ENCODE assay signal across 8 cellular contexts in genomic region chr16:89442588-89442987, GRCh38.
A peak's percentile ranks its signal among the peaks of the same experiment; 100 is the strongest.
DNase-seq lines count a peak whose midpoint lies in the region; ATAC-seq and TF ChIP-seq lines count a peak whose summit lies in the region.

No MANE protein-coding gene starts in this region.

- H3K4me3 Mint-ChIP-seq in activated naive CD8-positive, alpha-beta T cell treated with anti-CD3 and anti-CD28 coated beads, Interleukin-2, amount 50 U/mL, for 24 hours: peak overlapping the region; percentile 37
- peak overlapping the region; percentile 15 to 65 for H3K4me3 Mint-ChIP-seq in stimulated activated naive B cell treated with anti-CD40 and anti-IgM and Interleukin-4, amounts not matched to agents 10 μg/mL and 1 μg/mL and 100 μg/mL, for 72 hours

- no peaks in the 10 kb centered on the region for H3K27me3 Mint-ChIP-seq in activated naive CD8-positive, alpha-beta T cell treated with anti-CD3 and anti-CD28 coated beads, Interleukin-2, amount 50 U/mL, for 24 hours
- H3K27me3 Mint-ChIP-seq in stimulated activated naive B cell treated with anti-CD40 and anti-IgM and Interleukin-4, amounts not matched to agents 10 μg/mL and 1 μg/mL and 100 μg/mL, for 72 hours: no peaks in the 10 kb centered on the region

- no peak overlapping the region for H3K4me3 ChIP-seq in HEK293 (ENCODE audit: low read depth, low read length)

- no peak for ATAC-seq in activated naive CD8-positive, alpha-beta T cell treated with anti-CD3 and anti-CD28 coated beads, Interleukin-2, amount 50 U/mL, for 24 hours
- no peak for ATAC-seq in stimulated activated naive B cell treated with anti-CD40 and anti-IgM and Interleukin-4, amounts not matched to agents 10 μg/mL and 1 μg/mL and 100 μg/mL, for 72 hours (replicated peaks)
- ATAC-seq in HG02763 (IDR thresholded peaks at IDR 0.05; ENCODE audit: unreplicated experiment): no peak
- no peak for ATAC-seq in HG03432 (IDR thresholded peaks at IDR 0.05; ENCODE audit: unreplicated experiment)

- TF ChIP-seq CTCF in HEK293 (tag by site-specific recombination; IDR thresholded peaks at IDR 0.05): no peak

- CTCF ChIA-PET in HEK293 (lab: Yijun Ruan, JAX): interaction anchor here (0.7 to 1.1 kb wide), 2 partner anchors 46 to 115 kb away, joined by 4 read pairs; no protein-coding TSS in a partner anchor

- H3K4me1 Mint-ChIP-seq in activated naive CD8-positive, alpha-beta T cell treated with anti-CD3 and anti-CD28 coated beads, Interleukin-2, amount 50 U/mL, for 24 hours: peaks cover 97% of the 10 kb centered on the region
- peaks cover 64 to 96% of the 10 kb centered on the region in 2 donors for H3K4me1 Mint-ChIP-seq in stimulated activated naive B cell treated with anti-CD40 and anti-IgM and Interleukin-4, amounts not matched to agents 10 μg/mL and 1 μg/mL and 100 μg/mL, for 72 hours

- H3K9me3 ChIP-seq in HEK293 (ENCODE audit: control insufficient read depth, insufficient read depth, low read depth, low read length): no peaks in the 10 kb centered on the region

- peaks cover 38% of the 10 kb centered on the region for H3K4me1 ChIP-seq in HEK293 (ENCODE audit: control insufficient read depth, insufficient read depth, low read length)

- DNase-seq in activated naive CD8-positive, alpha-beta T cell treated with anti-CD3 and anti-CD28 coated beads, Interleukin-2, amount 50 U/mL, for 24 hours: peak; percentile 36
- DNase-seq in kidney glomerular epithelial cell (lab: John Stamatoyannopoulos, UW) (peak; percentile 32), DMS79 treated with DMSO at 0.1 percent for 48 hours (lab: John Stamatoyannopoulos, UW) (no peak)
- DNase-seq in stimulated activated naive B cell treated with anti-CD40 and anti-IgM and Interleukin-4, amounts not matched to agents 10 μg/mL and 1 μg/mL and 100 μg/mL, for 72 hours: no peak
- DNase-seq in effector CD4-positive, alpha-beta T cell: no peak

- POLR2A ChIA-PET in HEK293 (lab: Yijun Ruan, JAX): interaction anchor here (1.2 to 1.6 kb wide), 2 partner anchors 46 to 73 kb away, joined by 3 to 5 read pairs; no protein-coding TSS in a partner anchor

- H3K36me3 Mint-ChIP-seq in activated naive CD8-positive, alpha-beta T cell treated with anti-CD3 and anti-CD28 coated beads, Interleukin-2, amount 50 U/mL, for 24 hours (ENCODE audit: low read depth): peaks cover 19% of the 10 kb centered on the region
- peaks cover 27 to 36% of the 10 kb centered on the region in 2 donors for H3K36me3 Mint-ChIP-seq in stimulated activated naive B cell treated with anti-CD40 and anti-IgM and Interleukin-4, amounts not matched to agents 10 μg/mL and 1 μg/mL and 100 μg/mL, for 72 hours

- peak overlapping the region; percentile 53 for H3K27ac Mint-ChIP-seq in activated naive CD8-positive, alpha-beta T cell treated with anti-CD3 and anti-CD28 coated beads, Interleukin-2, amount 50 U/mL, for 24 hours
- peak overlapping the region; percentile 4 for H3K27ac Mint-ChIP-seq in stimulated activated naive B cell treated with anti-CD40 and anti-IgM and Interleukin-4, amounts not matched to agents 10 μg/mL and 1 μg/mL and 100 μg/mL, for 72 hours

- H3K27ac ChIP-seq in HEK293 (ENCODE audit: extremely low read depth, low read depth, low read length): peak overlapping the region; percentile 60

- no peaks in the 10 kb centered on the region for H3K9me3 Mint-ChIP-seq in activated naive CD8-positive, alpha-beta T cell treated with anti-CD3 and anti-CD28 coated beads, Interleukin-2, amount 50 U/mL, for 24 hours
- no peaks in the 10 kb centered on the region for H3K9me3 Mint-ChIP-seq in stimulated activated naive B cell treated with anti-CD40 and anti-IgM and Interleukin-4, amounts not matched to agents 10 μg/mL and 1 μg/mL and 100 μg/mL, for 72 hours

- no peaks in the 10 kb centered on the region; a peak in 1 of 3 replicates for H3K36me3 ChIP-seq in HEK293 (ENCODE audit: control insufficient read depth in 2 of 2, insufficient read depth in 1 of 2, low read length in 2 of 2)

TF ChIP-seq in HEK293, 187 proteins besides CTCF, POLR2A, EP300 and RAD21:
- no peak for TF ChIP-seq ZNF394 (tag by site-specific recombination; IDR thresholded peaks at IDR 0.05; ENCODE audit: borderline replicate concordance)
- peak; percentile 79 for TF ChIP-seq ZIC2 (tag by site-specific recombination; IDR thresholded peaks at IDR 0.05)
- TF ChIP-seq KLF7 (tag by site-specific recombination; IDR thresholded peaks at IDR 0.05; ENCODE audit: borderline replicate concordance): no peak
- TF ChIP-seq, protein P1, sequence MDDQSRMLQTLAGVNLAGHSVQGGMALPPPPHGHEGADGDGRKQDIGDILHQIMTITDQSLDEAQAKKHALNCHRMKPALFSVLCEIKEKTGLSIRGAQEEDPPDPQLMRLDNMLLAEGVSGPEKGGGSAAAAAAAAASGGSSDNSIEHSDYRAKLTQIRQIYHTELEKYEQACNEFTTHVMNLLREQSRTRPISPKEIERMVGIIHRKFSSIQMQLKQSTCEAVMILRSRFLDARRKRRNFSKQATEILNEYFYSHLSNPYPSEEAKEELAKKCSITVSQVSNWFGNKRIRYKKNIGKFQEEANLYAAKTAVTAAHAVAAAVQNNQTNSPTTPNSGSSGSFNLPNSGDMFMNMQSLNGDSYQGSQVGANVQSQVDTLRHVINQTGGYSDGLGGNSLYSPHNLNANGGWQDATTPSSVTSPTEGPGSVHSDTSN (CRISPR knock-in tag; IDR thresholded peaks at IDR 0.05): no peak
- TF ChIP-seq BCL11B (tag by site-specific recombination; IDR thresholded peaks at IDR 0.05; ENCODE audit: low read depth): no peak
- TF ChIP-seq ZSCAN30 (tag by site-specific recombination; IDR thresholded peaks at IDR 0.05): no peak
- TF ChIP-seq ZNF544 (tag by site-specific recombination; IDR thresholded peaks at IDR 0.05): no peak
- TF ChIP-seq ZBTB21 (tag by site-specific recombination; IDR thresholded peaks at IDR 0.05): no peak
- no peak for TF ChIP-seq KLF16 (tag by site-specific recombination; IDR thresholded peaks at IDR 0.05)
- TF ChIP-seq, protein P2, sequence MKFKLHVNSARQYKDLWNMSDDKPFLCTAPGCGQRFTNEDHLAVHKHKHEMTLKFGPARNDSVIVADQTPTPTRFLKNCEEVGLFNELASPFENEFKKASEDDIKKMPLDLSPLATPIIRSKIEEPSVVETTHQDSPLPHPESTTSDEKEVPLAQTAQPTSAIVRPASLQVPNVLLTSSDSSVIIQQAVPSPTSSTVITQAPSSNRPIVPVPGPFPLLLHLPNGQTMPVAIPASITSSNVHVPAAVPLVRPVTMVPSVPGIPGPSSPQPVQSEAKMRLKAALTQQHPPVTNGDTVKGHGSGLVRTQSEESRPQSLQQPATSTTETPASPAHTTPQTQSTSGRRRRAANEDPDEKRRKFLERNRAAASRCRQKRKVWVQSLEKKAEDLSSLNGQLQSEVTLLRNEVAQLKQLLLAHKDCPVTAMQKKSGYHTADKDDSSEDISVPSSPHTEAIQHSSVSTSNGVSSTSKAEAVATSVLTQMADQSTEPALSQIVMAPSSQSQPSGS (tag by site-specific recombination; IDR thresholded peaks at IDR 0.05; ENCODE audit: low read depth): no peak
- TF ChIP-seq ZFHX2 (tag by site-specific recombination; conservative IDR thresholded peaks at IDR 0.05): peak; percentile 49
- TF ChIP-seq GLIS1 (tag by site-specific recombination; IDR thresholded peaks at IDR 0.05): peak; percentile 23; the same call in 1 of the 2 replicates
- TF ChIP-seq ZNF37A (tag by site-specific recombination; IDR thresholded peaks at IDR 0.05): no peak
- TF ChIP-seq ZNF341 (tag by site-specific recombination; IDR thresholded peaks at IDR 0.05; ENCODE audit: low read depth): no peak
- TF ChIP-seq, protein P3, sequence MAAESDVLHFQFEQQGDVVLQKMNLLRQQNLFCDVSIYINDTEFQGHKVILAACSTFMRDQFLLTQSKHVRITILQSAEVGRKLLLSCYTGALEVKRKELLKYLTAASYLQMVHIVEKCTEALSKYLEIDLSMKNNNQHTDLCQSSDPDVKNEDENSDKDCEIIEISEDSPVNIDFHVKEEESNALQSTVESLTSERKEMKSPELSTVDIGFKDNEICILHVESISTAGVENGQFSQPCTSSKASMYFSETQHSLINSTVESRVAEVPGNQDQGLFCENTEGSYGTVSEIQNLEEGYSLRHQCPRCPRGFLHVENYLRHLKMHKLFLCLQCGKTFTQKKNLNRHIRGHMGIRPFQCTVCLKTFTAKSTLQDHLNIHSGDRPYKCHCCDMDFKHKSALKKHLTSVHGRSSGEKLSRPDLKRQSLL (tag by site-specific recombination; IDR thresholded peaks at IDR 0.05): no peak
- no peak for TF ChIP-seq ZNF140 (tag by site-specific recombination; IDR thresholded peaks at IDR 0.05)
- TF ChIP-seq ZNF792 (tag by site-specific recombination; IDR thresholded peaks at IDR 0.05): no peak
- no peak for TF ChIP-seq ZNF843 (tag by site-specific recombination; IDR thresholded peaks at IDR 0.05)
- TF ChIP-seq ZNF324 (tag by site-specific recombination; IDR thresholded peaks at IDR 0.05): no peak
- no peak for TF ChIP-seq ZNF701 (tag by site-specific recombination; IDR thresholded peaks at IDR 0.05)

Comparison
In these comparisons a context has a peak if more than half of its experiments do, and no peak if none do; other contexts are left out.
1. DNase-seq: peak in activated naive CD8-positive, alpha-beta T cell treated with anti-CD3 and anti-CD28 coated beads, Interleukin-2, amount 50 U/mL, for 24 hours (single experiment) and kidney glomerular epithelial cell (single experiment); none in stimulated activated naive B cell treated with anti-CD40 and anti-IgM and Interleukin-4, amounts not matched to agents 10 μg/mL and 1 μg/mL and 100 μg/mL, for 72 hours (single experiment), DMS79 treated with DMSO at 0.1 percent for 48 hours (single experiment) and effector CD4-positive, alpha-beta T cell (single experiment).